24 cellular contexts compared by ENCODE assay signal in the genomic region with DNA sequence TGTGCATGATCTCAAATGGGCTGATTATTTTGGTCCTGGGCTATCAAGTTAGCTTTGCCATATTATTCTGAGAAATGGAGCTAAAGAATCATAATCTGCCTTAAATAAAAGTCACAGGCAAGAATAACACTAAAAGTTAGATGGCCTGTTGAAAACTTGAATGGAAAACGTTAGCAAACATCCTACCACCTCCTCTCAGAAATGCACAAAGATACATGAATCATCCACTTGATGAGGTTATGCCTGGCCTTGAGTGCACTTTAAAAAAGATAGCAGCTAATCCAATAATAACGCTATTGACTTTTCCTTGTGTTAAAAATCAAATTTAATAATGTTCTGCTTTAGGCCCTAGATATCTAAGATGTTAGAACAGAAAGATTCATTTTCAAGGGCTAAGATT.
DNase-seq lines count a peak whose midpoint lies in the region; ATAC-seq lines count a peak whose summit lies in the region.
"Had no signal": no experiment of that assay in that cellular context is flagged by ENCODE, and none has a peak within 500 bp of the region (broad histone marks: within the 10 kb centered on the region; RNA-seq: fewer than 3 reads in every experiment).

No MANE protein-coding gene starts in this region.

- H3K4me1 ChIP-seq in GM23248 (ENCODE audit: insufficient read depth) (no peaks in the 10 kb centered on the region), mesenchymal stem cell (ENCODE audit: control insufficient read depth, insufficient read depth, low read depth, low read length) (peaks cover 1% of the 10 kb centered on the region)
- H3K4me1 ChIP-seq: BE2C had no signal

- H3K9me2 ChIP-seq in GM23248 (ENCODE audit: insufficient read depth), result no peaks in the 10 kb centered on the region

- in situ Hi-C loops in GM23248 (cut with MboI), result no loop called here

- H3K36me3 ChIP-seq in GM23248 (ENCODE audit: low read depth) (no peaks in the 10 kb centered on the region), mesenchymal stem cell (ENCODE audit: control insufficient read depth in 1 of 2, insufficient read depth in 2 of 2, low read depth in 1 of 2, low read length in 2 of 2) (no peaks in the 10 kb centered on the region)
- H3K36me3 ChIP-seq: BE2C, BLaER1 had no signal

- no peak overlapping the region for H4K8ac ChIP-seq in mesenchymal stem cell (ENCODE audit: low read length)

- H3K27me3 ChIP-seq in GM23248 (replicated peaks; ENCODE audit: insufficient read depth) (no peaks in the 10 kb centered on the region; the same call in none of the 2 replicates), mesenchymal stem cell (ENCODE audit: control insufficient read depth in 1 of 2, insufficient read depth in 1 of 2, low read length in 2 of 2) (peaks cover 0 to 11% of the 10 kb centered on the region in 2 experiments)
- H3K27me3 ChIP-seq: BE2C, BLaER1 had no signal

- H2BK12ac ChIP-seq in mesenchymal stem cell (ENCODE audit: low read length in 2 of 2), result no peak overlapping the region

- no peak overlapping the region for H2AFZ ChIP-seq in GM23248
- no peak overlapping the region for H2AFZ ChIP-seq in mesenchymal stem cell (ENCODE audit: low read depth, low read length)

- no peaks in the 10 kb centered on the region for H3K79me2 ChIP-seq in GM23248 (ENCODE audit: insufficient read depth)

- H2BK120ac ChIP-seq in mesenchymal stem cell (ENCODE audit: low read depth, low read length), result no peak overlapping the region

- ATAC-seq in GM18873 (IDR thresholded peaks at IDR 0.05; ENCODE audit: low FRiP score, unreplicated experiment) (no peak), HG03571 (IDR thresholded peaks at IDR 0.05; ENCODE audit: unreplicated experiment) (no peak)
- ATAC-seq: GM12878 had no signal

- H3F3A ChIP-seq in GM23248 (ENCODE audit: insufficient read depth), result no peaks in the 10 kb centered on the region

- 36 to 51% methylated on average over 2 of the region's 2 CpGs for WGBS in GM23248 (ENCODE audit: low coverage in 1 of 2, low lambda C conversion rate in 2 of 2, missing lambda C conversion rate in 2 of 2), 2 experiments
- 11% methylated on average over 1 of the region's 2 CpGs for WGBS in mesenchymal stem cell

- H3K4me3 ChIP-seq in GM23248 (no peak overlapping the region), mesenchymal stem cell (ENCODE audit: insufficient read depth in 1 of 2, low read depth in 1 of 2, low read length in 2 of 2) (no peak overlapping the region)
- H3K4me3 ChIP-seq: BLaER1, GM12878 had no signal

- H3K23ac ChIP-seq in mesenchymal stem cell (ENCODE audit: low read length in 2 of 2), result no peak overlapping the region

- H4K20me1 ChIP-seq in GM23248 (ENCODE audit: insufficient read depth), result no peaks in the 10 kb centered on the region
- H4K20me1 ChIP-seq: BLaER1 had no signal

- H3K9ac ChIP-seq in GM23248 (no peak overlapping the region), mesenchymal stem cell (ENCODE audit: low read length) (no peak overlapping the region)
- H3K9ac ChIP-seq: BLaER1 had no signal

- H3K9me3 ChIP-seq in GM23248 (ENCODE audit: low read depth) (no peaks in the 10 kb centered on the region), mesenchymal stem cell (ENCODE audit: control insufficient read depth, low read length) (peaks cover 14% of the 10 kb centered on the region)
- H3K9me3 ChIP-seq: BE2C had no signal

- no peak overlapping the region for H3K14ac ChIP-seq in mesenchymal stem cell (ENCODE audit: low read length in 2 of 2)

- H3K27ac ChIP-seq in GM23248 (no peak overlapping the region), mesenchymal stem cell (ENCODE audit: low read length, poor library complexity, severe bottlenecking) (no peak overlapping the region)
- H3K27ac ChIP-seq: BLaER1 had no signal

- H4K91ac ChIP-seq in mesenchymal stem cell (ENCODE audit: low read length), result no peak overlapping the region

- H3K4me2 ChIP-seq in GM23248 (ENCODE audit: unreplicated experiment) (no peak overlapping the region), mesenchymal stem cell (ENCODE audit: low read length, poor library complexity, severe bottlenecking) (no peak overlapping the region)
- H3K4me2 ChIP-seq: BLaER1 had no signal

- H2BK15ac ChIP-seq in mesenchymal stem cell (ENCODE audit: low read depth, poor library complexity, severe bottlenecking), result no peak overlapping the region

- no peak overlapping the region for H2AK5ac ChIP-seq in mesenchymal stem cell (ENCODE audit: low read length, severe bottlenecking)

- no peak overlapping the region for H3K18ac ChIP-seq in mesenchymal stem cell (ENCODE audit: low read depth in 1 of 2, low read length in 2 of 2)

- peaks cover 2% of the 10 kb centered on the region for H3K79me1 ChIP-seq in mesenchymal stem cell (replicated peaks; ENCODE audit: low read length, poor library complexity, severe bottlenecking)

- no peak overlapping the region for H3K4ac ChIP-seq in mesenchymal stem cell (ENCODE audit: low read depth in 1 of 2, low read length in 2 of 2)

- DNase-seq in GM23248 (peak; percentile 18), SK-N-DZ (ENCODE audit: low spot score) (peak; percentile 5), iris pigment epithelial cell (ENCODE audit: low read depth) (peak; percentile 59), mesenchymal stem cell (peak; percentile 21), SKM-1 (lab: John Stamatoyannopoulos, UW; ENCODE audit: unreplicated experiment) (no peak)
- DNase-seq: 8988T; ACHN; BE2C; C1 segment of cervical spinal cord; CD4-positive, alpha-beta memory T cell; CD4-positive, CD25-positive, alpha-beta regulatory T cell; CD8-positive, alpha-beta memory T cell; COR-L47; DMS 273 treated with DMSO at 0.1 percent for 48 hours; DMS153; DMS53; DMS79; DND-41; EL; GDM1 had no signal

- H2BK5ac ChIP-seq in mesenchymal stem cell (ENCODE audit: low read depth, low read length, poor library complexity, severe bottlenecking), result no peak overlapping the region
